8 cellular contexts compared by ENCODE assay signal in genomic region chr13:57632276-57633140, GRCh38. TPM values are rescaled to one million over a fixed set of nuclear protein-coding genes. Genes with fewer than 3 reads are reported as not detected.
DNase-seq lines count a peak whose midpoint lies in the region; ATAC-seq and TF ChIP-seq lines count a peak whose summit lies in the region.

No MANE protein-coding gene starts in this region.

- H3K4me3 ChIP-seq in breast epithelium (peak overlapping the region; percentile 48 to 69 (median 50)), mesodermal cell (ENCODE audit: extremely low read depth, insufficient read depth, low read length, poor library complexity, severe bottlenecking) (peak overlapping the region; percentile 60), urinary bladder (ENCODE audit: low read depth, low read length) (peak overlapping the region; percentile 41)
- H3K4me3 ChIP-seq in effector memory CD4-positive, alpha-beta T cell (ENCODE audit: insufficient read depth, low read depth, low read length, poor library complexity, severe bottlenecking) = peak overlapping the region; percentile 53

- BruUV-seq in MCF 10A (replicated peaks; lab: Mats Ljungman, UMichigan) = no TSS peak

- H3K36me3 ChIP-seq in breast epithelium (no peaks in the 10 kb centered on the region), mesodermal cell (ENCODE audit: control insufficient read depth, insufficient read depth, low read length) (peaks cover 2% of the 10 kb centered on the region), urinary bladder (ENCODE audit: insufficient read depth) (no peaks in the 10 kb centered on the region)
- no peaks in the 10 kb centered on the region for H3K36me3 ChIP-seq in effector memory CD4-positive, alpha-beta T cell (ENCODE audit: control insufficient read depth, insufficient read depth, low read length)

- 5% methylated on average over 61 to 66 of the region's 70 CpGs for WGBS in mesodermal cell (ENCODE audit: insufficient coverage in 2 of 2), 2 experiments
- 3% methylated on average over 70 of the region's 70 CpGs for WGBS in urinary bladder

- TF ChIP-seq CTCF in breast epithelium (IDR thresholded peaks at IDR 0.05) = no peak
- no peak for TF ChIP-seq CTCF in MCF 10A (IDR thresholded peaks at IDR 0.05; ENCODE audit: unreplicated experiment)

- H3K27ac ChIP-seq in breast epithelium (no peak overlapping the region), mesodermal cell (ENCODE audit: low read depth, low read length, severe bottlenecking) (no peak overlapping the region), urinary bladder (ENCODE audit: low read depth) (no peak overlapping the region)
- no peak overlapping the region for H3K27ac ChIP-seq in effector memory CD4-positive, alpha-beta T cell (ENCODE audit: insufficient read depth, low read length, poor library complexity, severe bottlenecking)

- CTCF ChIA-PET in MCF 10A (lab: Yijun Ruan, JAX) = interaction anchor here (0.6 to 1.5 kb wide), 3 partner anchors 8 to 1121 kb away, joined by 3 to 6 read pairs (median 3); no protein-coding TSS in a partner anchor

- peaks cover 0 to 75% of the 10 kb centered on the region in 2 donors for H3K27me3 ChIP-seq in breast epithelium
- peaks cover 20% of the 10 kb centered on the region for H3K27me3 ChIP-seq in effector memory CD4-positive, alpha-beta T cell (replicated peaks; ENCODE audit: control insufficient read depth, insufficient read depth, low read length, poor library complexity, severe bottlenecking)

- H3K27ac Mint-ChIP-seq in MCF 10A (ENCODE audit: low read depth, unreplicated experiment) = no peak overlapping the region

- POLR2A ChIA-PET in MCF 10A (lab: Yijun Ruan, JAX) = no interaction called here

- H3K9me3 ChIP-seq in breast epithelium = peaks cover 0 to 17% of the 10 kb centered on the region in 2 donors
- H3K9me3 ChIP-seq in effector memory CD4-positive, alpha-beta T cell (ENCODE audit: control insufficient read depth, low read length) = peaks cover 3% of the 10 kb centered on the region
- H3K9me3 ChIP-seq in mesodermal cell (ENCODE audit: control insufficient read depth, low read length) = peaks cover 2% of the 10 kb centered on the region

- DNase-seq in breast epithelium (ENCODE audit: low spot score in 2 of 2) (peak in 1 of 2 donors; percentile 51), MCF 10A (ENCODE audit: unreplicated experiment) (no peak)
- no peak for DNase-seq in effector memory CD4-positive, alpha-beta T cell
- no peak for DNase-seq in effector CD8-positive, alpha-beta T cell (lab: John Stamatoyannopoulos, UW)
- no peak for DNase-seq in activated CD4-positive, CD25-positive, alpha-beta regulatory T cell (lab: John Stamatoyannopoulos, UW)

- H3K4me3 Mint-ChIP-seq in MCF 10A (ENCODE audit: unreplicated experiment) = no peak overlapping the region

- H3K4me1 Mint-ChIP-seq in MCF 10A (ENCODE audit: insufficient read depth, unreplicated experiment) = peaks cover 10% of the 10 kb centered on the region

- no peak for TF ChIP-seq POLR2A in breast epithelium (IDR thresholded peaks at IDR 0.05)

- H3K27me3 Mint-ChIP-seq in MCF 10A (ENCODE audit: insufficient read depth, unreplicated experiment) = peaks cover 56% of the 10 kb centered on the region

- H3K36me3 Mint-ChIP-seq in MCF 10A (ENCODE audit: insufficient read depth, unreplicated experiment) = no peaks in the 10 kb centered on the region

- intact Hi-C loops in breast epithelium (cut with DNase I; ENCODE audit: low total_unique reads) = no loop called here
- intact Hi-C loops in MCF 10A (cut with micrococcal nuclease) = no loop called here

- H3K4me1 ChIP-seq in breast epithelium (peaks cover 0 to 10% of the 10 kb centered on the region in 2 donors), mesodermal cell (ENCODE audit: control insufficient read depth, insufficient read depth, low read length, poor library complexity, severe bottlenecking) (no peaks in the 10 kb centered on the region), urinary bladder (ENCODE audit: insufficient read depth) (peaks cover 4% of the 10 kb centered on the region)
- peaks cover 19% of the 10 kb centered on the region for H3K4me1 ChIP-seq in effector memory CD4-positive, alpha-beta T cell (ENCODE audit: control insufficient read depth, insufficient read depth, low read length, poor library complexity, severe bottlenecking)

- H3K9me3 Mint-ChIP-seq in MCF 10A (ENCODE audit: unreplicated experiment) = no peaks in the 10 kb centered on the region

- no peak for ATAC-seq in HG03520 (IDR thresholded peaks at IDR 0.05; ENCODE audit: unreplicated experiment)

RNA-seq across cellular contexts. Expression of gene PCDH17, which starts 1.0 kb away (rescaled TPM):
- total RNA-seq in breast epithelium (1 to 10 TPM; 1.3 to 5.9 (median 1.4) TPM), MCF 10A (2022) (not detected in 2 replicates), urinary bladder (12.4 TPM)
- 27.3 TPM for polyA plus RNA-seq in mesodermal cell (2013, experiment 1 of 2)
- polyA plus RNA-seq in mesodermal cell (2013, experiment 2 of 2) = 20.2 TPM
- polyA plus RNA-seq in urinary bladder = 3.5 TPM
